In the genomic region with DNA sequence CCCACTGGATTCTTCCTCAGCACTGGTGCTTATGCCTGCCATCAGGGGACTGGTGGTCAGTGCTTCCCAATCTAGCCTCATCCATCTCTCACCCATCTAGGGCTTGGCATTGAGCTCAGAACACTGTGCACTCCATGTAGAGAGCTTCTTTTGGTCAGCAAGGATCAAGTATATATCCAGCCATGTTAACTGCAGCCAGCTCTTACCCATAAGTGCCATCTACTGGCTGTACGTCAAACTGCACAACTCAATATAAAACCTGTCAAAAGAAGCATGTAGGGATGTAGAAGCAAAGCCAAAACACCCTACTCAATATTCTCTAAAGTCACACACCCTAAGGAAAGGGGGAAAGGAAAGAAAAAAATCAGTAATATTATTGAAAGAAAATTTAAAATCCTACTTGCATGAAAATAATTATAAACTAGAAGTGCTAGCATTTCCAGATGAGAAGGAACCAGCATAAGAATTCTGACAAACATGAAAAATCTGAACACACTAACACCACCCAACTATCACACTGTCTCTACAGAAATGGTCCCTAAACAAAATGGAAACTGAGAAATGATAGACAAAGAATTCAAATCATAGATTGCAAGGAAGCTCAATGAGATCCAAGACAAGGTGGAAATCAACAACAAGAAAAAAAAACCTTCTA, we compare ENCODE assay signal across 9 cellular contexts.
DNase-seq lines count a peak whose midpoint lies in the region; ATAC-seq and TF ChIP-seq lines count a peak whose summit lies in the region.
"Had no signal": no experiment of that assay in that cellular context is flagged by ENCODE, and none has a peak within 500 bp of the region (broad histone marks: within the 10 kb centered on the region; RNA-seq: fewer than 3 reads in every experiment).

No MANE protein-coding gene starts in this region.

- H3K36me3 Mint-ChIP-seq in activated T-helper 1 cell treated with anti-CD3 and anti-CD28 coated beads, Interleukin-12 subunit alpha, Interleukin-12 subunit beta, Interleukin-2, Interleukin-4 antibody, amounts not matched to agents 30 ng/mL and 10 ng/mL and 1 ng/mL, durations not matched to agents 14 hours and 24 hours and 36 hours (ENCODE audit: low read depth) = no peaks in the 10 kb centered on the region

- H3K4me3 Mint-ChIP-seq in activated T-helper 1 cell treated with anti-CD3 and anti-CD28 coated beads, Interleukin-12 subunit alpha, Interleukin-12 subunit beta, Interleukin-2, Interleukin-4 antibody, amounts not matched to agents 30 ng/mL and 10 ng/mL and 1 ng/mL, durations not matched to agents 14 hours and 24 hours and 36 hours = no peak overlapping the region
- H3K4me3 Mint-ChIP-seq: activated B cell treated with CpG ODN at 0.5 μM for 24 hours had no signal

- no peaks in the 10 kb centered on the region for H4K20me1 ChIP-seq in hepatocyte (ENCODE audit: insufficient read depth, poor library complexity, severe bottlenecking)

- H3K79me2 ChIP-seq in hepatocyte = no peaks in the 10 kb centered on the region

- TF ChIP-seq CTCF in hepatocyte (IDR thresholded peaks at IDR 0.05; ENCODE audit: poor library complexity) = peak; percentile 82

- H3K27me3 ChIP-seq in hepatocyte = no peaks in the 10 kb centered on the region

- no peaks in the 10 kb centered on the region for H3K36me3 ChIP-seq in hepatocyte (replicated peaks; ENCODE audit: insufficient read depth, low read depth)

- peak; percentile 96 for ATAC-seq in GM18867 (IDR thresholded peaks at IDR 0.05; ENCODE audit: unreplicated experiment)
- peak; percentile 85 for ATAC-seq in HG03045 (IDR thresholded peaks at IDR 0.05; ENCODE audit: unreplicated experiment)

- H3K27me3 Mint-ChIP-seq in activated T-helper 1 cell treated with anti-CD3 and anti-CD28 coated beads, Interleukin-12 subunit alpha, Interleukin-12 subunit beta, Interleukin-2, Interleukin-4 antibody, amounts not matched to agents 30 ng/mL and 10 ng/mL and 1 ng/mL, durations not matched to agents 14 hours and 24 hours and 36 hours (ENCODE audit: insufficient read depth) = no peaks in the 10 kb centered on the region
- H3K27me3 Mint-ChIP-seq: activated B cell treated with CpG ODN at 0.5 μM for 24 hours had no signal

- no peak overlapping the region for H2AFZ ChIP-seq in hepatocyte

- H3K9me2 ChIP-seq in hepatocyte (replicated peaks; ENCODE audit: insufficient read depth) = no peaks in the 10 kb centered on the region

- intact Hi-C loops in activated T-helper 1 cell treated with anti-CD3 and anti-CD28 coated beads, Interleukin-12 subunit alpha, Interleukin-12 subunit beta, Interleukin-2, Interleukin-4 antibody, amounts not matched to agents 30 ng/mL and 10 ng/mL and 1 ng/mL, durations not matched to agents 14 hours and 24 hours and 36 hours (cut with micrococcal nuclease) = loop anchor here (1.0 to 10.0 kb wide), 7 partner anchors 15 to 1381 kb away; no protein-coding TSS in a partner anchor

- no peak overlapping the region for H3K27ac ChIP-seq in hepatocyte

- H3K4me2 ChIP-seq in hepatocyte = no peak overlapping the region

- H3K27ac Mint-ChIP-seq in activated T-helper 1 cell treated with anti-CD3 and anti-CD28 coated beads, Interleukin-12 subunit alpha, Interleukin-12 subunit beta, Interleukin-2, Interleukin-4 antibody, amounts not matched to agents 30 ng/mL and 10 ng/mL and 1 ng/mL, durations not matched to agents 14 hours and 24 hours and 36 hours = peak overlapping the region; percentile 11
- H3K27ac Mint-ChIP-seq: activated B cell treated with CpG ODN at 0.5 μM for 24 hours had no signal

- DNase-seq in COR-L47 (lab: John Stamatoyannopoulos, UW) (peak; percentile 3), NCI-H187 treated with DMSO at 0.1 percent for 48 hours (lab: John Stamatoyannopoulos, UW) (peak; percentile 27), hepatocyte (ENCODE audit: low spot score) (peak; percentile 58), stromal cell of bone marrow (ENCODE audit: low read depth) (peak; percentile 6), 8988T (no peak)
- no peak for DNase-seq in activated T-helper 1 cell treated with anti-CD3 and anti-CD28 coated beads, Interleukin-12 subunit alpha, Interleukin-12 subunit beta, Interleukin-2, Interleukin-4 antibody, amounts not matched to agents 30 ng/mL and 10 ng/mL and 1 ng/mL, durations not matched to agents 14 hours and 24 hours and 36 hours (ENCODE audit: low spot score)
- DNase-seq: activated B cell treated with CpG ODN at 0.5 μM for 24 hours had no signal

- no peak overlapping the region for H3K4me3 ChIP-seq in hepatocyte

- WGBS in hepatocyte (ENCODE audit: low lambda C conversion rate, missing lambda C conversion rate) = 0% methylated on average over 1 of the region's 1 CpG

- peaks cover 26% of the 10 kb centered on the region for H3K4me1 Mint-ChIP-seq in activated T-helper 1 cell treated with anti-CD3 and anti-CD28 coated beads, Interleukin-12 subunit alpha, Interleukin-12 subunit beta, Interleukin-2, Interleukin-4 antibody, amounts not matched to agents 30 ng/mL and 10 ng/mL and 1 ng/mL, durations not matched to agents 14 hours and 24 hours and 36 hours (ENCODE audit: low read depth)
- H3K4me1 Mint-ChIP-seq: activated B cell treated with CpG ODN at 0.5 μM for 24 hours had no signal

- no peaks in the 10 kb centered on the region for H3K4me1 ChIP-seq in hepatocyte (ENCODE audit: insufficient read depth)

- H3K9me3 Mint-ChIP-seq in activated T-helper 1 cell treated with anti-CD3 and anti-CD28 coated beads, Interleukin-12 subunit alpha, Interleukin-12 subunit beta, Interleukin-2, Interleukin-4 antibody, amounts not matched to agents 30 ng/mL and 10 ng/mL and 1 ng/mL, durations not matched to agents 14 hours and 24 hours and 36 hours = no peaks in the 10 kb centered on the region
- H3K9me3 Mint-ChIP-seq: activated B cell treated with CpG ODN at 0.5 μM for 24 hours had no signal

- H3K9me3 ChIP-seq in hepatocyte (ENCODE audit: low read depth) = no peaks in the 10 kb centered on the region

Comparison
In these comparisons a context has a peak if more than half of its experiments do, and no peak if none do; other contexts are left out.
1. DNase-seq: peak in COR-L47 (single experiment), NCI-H187 treated with DMSO at 0.1 percent for 48 hours (single experiment), hepatocyte (single experiment) and stromal cell of bone marrow (single experiment); none in activated T-helper 1 cell treated with anti-CD3 and anti-CD28 coated beads, Interleukin-12 subunit alpha, Interleukin-12 subunit beta, Interleukin-2, Interleukin-4 antibody, amounts not matched to agents 30 ng/mL and 10 ng/mL and 1 ng/mL, durations not matched to agents 14 hours and 24 hours and 36 hours (single experiment) and 8988T (single experiment).